17 cellular contexts compared by ENCODE assay signal in genomic region chr18:57710226-57710625, GRCh38.
DNase-seq lines count a peak whose midpoint lies in the region; ATAC-seq and TF ChIP-seq lines count a peak whose summit lies in the region.
"Had no signal": no experiment of that assay in that cellular context is flagged by ENCODE, and none has a peak within 500 bp of the region (broad histone marks: within the 10 kb centered on the region; RNA-seq: fewer than 3 reads in every experiment).

No MANE protein-coding gene starts in this region.

- peaks cover 27% of the 10 kb centered on the region for H3K4me1 Mint-ChIP-seq in Caco-2 (ENCODE audit: low read depth, unreplicated experiment)

- CTCF ChIA-PET in Caco-2 (lab: Charles Lee) = no interaction called here

- no peak overlapping the region for H3K4me3 Mint-ChIP-seq in Caco-2 (ENCODE audit: unreplicated experiment)
- H3K4me3 Mint-ChIP-seq: CD4-positive, alpha-beta T cell had no signal

- H3K27me3 Mint-ChIP-seq in Caco-2 (ENCODE audit: insufficient read depth, unreplicated experiment) = no peaks in the 10 kb centered on the region
- H3K27me3 Mint-ChIP-seq: CD4-positive, alpha-beta T cell had no signal

- H3K27me3 ChIP-seq in Caco-2 (replicated peaks; ENCODE audit: control insufficient read depth, insufficient read depth, low read length) (no peaks in the 10 kb centered on the region), colonic mucosa (no peaks in the 10 kb centered on the region), prostate gland (replicated peaks; ENCODE audit: insufficient read depth) (no peaks in the 10 kb centered on the region)
- H3K27me3 ChIP-seq: BLaER1 had no signal

- H3K27ac ChIP-seq in colonic mucosa (no peak overlapping the region), prostate gland (peak overlapping the region; percentile 37 to 77)
- H3K27ac ChIP-seq: BLaER1 had no signal

- no peak overlapping the region for H3K9ac ChIP-seq in colonic mucosa (ENCODE audit: low read depth in 2 of 2, low read length in 2 of 2)
- H3K9ac ChIP-seq: BLaER1 had no signal

- BruUV-seq in Caco-2 (replicated peaks; lab: Mats Ljungman, UMichigan) = no TSS peak

- H3K27ac Mint-ChIP-seq in Caco-2 (ENCODE audit: unreplicated experiment) = peak overlapping the region; percentile 42
- H3K27ac Mint-ChIP-seq: CD4-positive, alpha-beta T cell had no signal

- H3K9me3 ChIP-seq in Caco-2 (no peaks in the 10 kb centered on the region), colonic mucosa (no peaks in the 10 kb centered on the region), prostate gland (no peaks in the 10 kb centered on the region)

- TF ChIP-seq CTCF in Caco-2 (IDR thresholded peaks at IDR 0.05; ENCODE audit: insufficient read depth in 1 of 2, low read depth in 1 of 2, low read length in 1 of 2, severe bottlenecking in 1 of 2, unreplicated experiment in 1 of 2) = no peak
- no peak for TF ChIP-seq CTCF in colonic mucosa (IDR thresholded peaks at IDR 0.05)
- TF ChIP-seq CTCF in prostate gland (IDR thresholded peaks at IDR 0.05) = no peak

- TF ChIP-seq POLR2A in prostate gland (IDR thresholded peaks at IDR 0.05) = no peak

- no peaks in the 10 kb centered on the region for H3K9me3 Mint-ChIP-seq in Caco-2 (ENCODE audit: unreplicated experiment)

- peaks cover 15% of the 10 kb centered on the region for H3K36me3 Mint-ChIP-seq in Caco-2 (ENCODE audit: insufficient read depth, unreplicated experiment)

- ATAC-seq in HG03342 (IDR thresholded peaks at IDR 0.05; ENCODE audit: unreplicated experiment) (no peak), GM21381 (IDR thresholded peaks at IDR 0.05; ENCODE audit: unreplicated experiment) (no peak)

- whole genome bisulfite sequencing in prostate gland = 90% methylated on average over 4 of the region's 4 CpGs

- POLR2A ChIA-PET in Caco-2 (lab: Charles Lee) = no interaction called here

- no peak overlapping the region for H3K4me3 ChIP-seq in Caco-2 (ENCODE audit: low read depth, low read length)
- no peak overlapping the region for H3K4me3 ChIP-seq in colonic mucosa
- no peak overlapping the region for H3K4me3 ChIP-seq in prostate gland
- H3K4me3 ChIP-seq: BLaER1 had no signal

- 0 out of 2 replicates have a peak, but pooled peaks cover 3% of the 10 kb centered on the region for H3K36me3 ChIP-seq in Caco-2 (ENCODE audit: control insufficient read depth, insufficient read depth, low read length)
- no peaks in the 10 kb centered on the region for H3K36me3 ChIP-seq in colonic mucosa
- no peaks in the 10 kb centered on the region for H3K36me3 ChIP-seq in prostate gland

- H3K4me1 ChIP-seq in Caco-2 (peaks cover 19% of the 10 kb centered on the region), colonic mucosa (no peaks in the 10 kb centered on the region), prostate gland (replicated peaks) (peaks cover 3% of the 10 kb centered on the region)

- intact Hi-C loops in Caco-2 (cut with micrococcal nuclease; ENCODE audit: unreplicated experiment) = no loop called here
- intact Hi-C loops in colonic mucosa (cut with DNase I) = no loop called here
- intact Hi-C loops in prostate gland (cut with DNase I) = no loop called here

- no peak for DNase-seq in Caco-2
- DNase-seq in NCI-H1694 treated with DMSO at 0.1 percent for 48 hours (lab: John Stamatoyannopoulos, UW) = peak; percentile 90
- DNase-seq in colonic mucosa = peak; percentile 15
- no peak for DNase-seq in prostate gland (ENCODE audit: low spot score)
- DNase-seq in SIG-M5 treated with dmso at 0.1 percent for 504 hours (lab: John Stamatoyannopoulos, UW; ENCODE audit: unreplicated experiment) = no peak
- DNase-seq: CD4-positive, alpha-beta T cell; COR-L47; GOT3; HCEC 1CT; KBM-7; NCI-H1092; NCI-H1436; NCI-H2029; OCI-M1 had no signal

Comparison
In these comparisons a context has a peak if more than half of its experiments do, and no peak if none do; other contexts are left out.
1. DNase-seq: peak in NCI-H1694 treated with DMSO at 0.1 percent for 48 hours (single experiment) and colonic mucosa (single experiment); none in Caco-2 (0 of 2), prostate gland (single experiment) and SIG-M5 treated with dmso at 0.1 percent for 504 hours (single experiment).